11 cellular contexts compared by ENCODE assay signal in genomic region chr9:36204906-36205547, GRCh38. TPM values are rescaled to one million over a fixed set of nuclear protein-coding genes. Genes with fewer than 3 reads are reported as not detected.
DNase-seq lines count a peak whose midpoint lies in the region; ATAC-seq and TF ChIP-seq lines count a peak whose summit lies in the region.
"Had no signal": no experiment of that assay in that cellular context is flagged by ENCODE, and none has a peak within 500 bp of the region (broad histone marks: within the 10 kb centered on the region; RNA-seq: fewer than 3 reads in every experiment).

No MANE protein-coding gene starts in this region.

- peaks cover 38% of the 10 kb centered on the region for H3K4me1 Mint-ChIP-seq in activated naive CD8-positive, alpha-beta T cell (ENCODE audit: low read depth)
- peaks cover 39% of the 10 kb centered on the region for H3K4me1 Mint-ChIP-seq in activated naive CD8-positive, alpha-beta T cell treated with anti-CD3 and anti-CD28 coated beads for 36 hours

- H3K27me3 ChIP-seq in upper lobe of right lung (no peaks in the 10 kb centered on the region), spleen (replicated peaks in 1 of 7) (no peaks in the 10 kb centered on the region)

- TF ChIP-seq CTCF in astrocyte of the cerebellum (IDR thresholded peaks at IDR 0.05; ENCODE audit: low read depth, low read length, missing control alignments), result peak; percentile 36
- TF ChIP-seq CTCF in upper lobe of right lung (IDR thresholded peaks at IDR 0.05), result no peak
- TF ChIP-seq CTCF in spleen (IDR thresholded peaks at IDR 0.05 in 8 of 11, conservative IDR thresholded peaks at IDR 0.05 in 3 of 11), result no peak

- no peaks in the 10 kb centered on the region for H3K27me3 Mint-ChIP-seq in activated naive CD8-positive, alpha-beta T cell
- no peaks in the 10 kb centered on the region for H3K27me3 Mint-ChIP-seq in activated naive CD8-positive, alpha-beta T cell treated with anti-CD3 and anti-CD28 coated beads for 36 hours
- H3K27me3 Mint-ChIP-seq: activated naive CD8-positive, alpha-beta T cell treated with anti-CD3 and anti-CD28 coated beads, Interleukin-2, amount 50 U/mL, for 24 hours had no signal

- peak; percentile 30 for ATAC-seq in upper lobe of right lung
- ATAC-seq in GM21786 (IDR thresholded peaks at IDR 0.05; ENCODE audit: unreplicated experiment), result no peak
- ATAC-seq: activated naive CD8-positive, alpha-beta T cell treated with anti-CD3 and anti-CD28 coated beads, Interleukin-2, amount 50 U/mL, for 24 hours had no signal

- H3K9me3 ChIP-seq in upper lobe of right lung, result no peaks in the 10 kb centered on the region
- no peaks in the 10 kb centered on the region for H3K9me3 ChIP-seq in spleen

- H3K4me3 ChIP-seq in astrocyte of the cerebellum (ENCODE audit: low read depth, low read length), result no peak overlapping the region
- H3K4me3 ChIP-seq in upper lobe of right lung, result no peak overlapping the region
- no peak overlapping the region for H3K4me3 ChIP-seq in spleen

- H3K27ac ChIP-seq in upper lobe of right lung, result no peak overlapping the region
- no peak overlapping the region for H3K27ac ChIP-seq in spleen
- H3K27ac ChIP-seq: C4-2B had no signal

- no peak for DNase-seq in activated naive CD8-positive, alpha-beta T cell treated with anti-CD3 and anti-CD28 coated beads for 36 hours
- DNase-seq in astrocyte of the cerebellum (ENCODE audit: low read depth), result no peak
- peak; percentile 17 for DNase-seq in iPS DF 19.7 (ENCODE audit: low read depth, low spot score)
- no peak for DNase-seq in upper lobe of right lung
- no peak for DNase-seq in spleen
- DNase-seq in NCI-H2171 (lab: John Stamatoyannopoulos, UW), result no peak
- DNase-seq: activated CD4-positive, CD25-positive, alpha-beta regulatory T cell; activated naive CD8-positive, alpha-beta T cell treated with anti-CD3 and anti-CD28 coated beads, Interleukin-2, amount 50 U/mL, for 24 hours had no signal

- no peak overlapping the region for H3K4me3 Mint-ChIP-seq in activated naive CD8-positive, alpha-beta T cell
- no peak overlapping the region for H3K4me3 Mint-ChIP-seq in activated naive CD8-positive, alpha-beta T cell treated with anti-CD3 and anti-CD28 coated beads for 36 hours
- H3K4me3 Mint-ChIP-seq: activated naive CD8-positive, alpha-beta T cell treated with anti-CD3 and anti-CD28 coated beads, Interleukin-2, amount 50 U/mL, for 24 hours had no signal

- TF ChIP-seq POLR2A in spleen (IDR thresholded peaks at IDR 0.05), result no peak

- peaks cover 3% of the 10 kb centered on the region for H3K36me3 Mint-ChIP-seq in activated naive CD8-positive, alpha-beta T cell
- H3K36me3 Mint-ChIP-seq in activated naive CD8-positive, alpha-beta T cell treated with anti-CD3 and anti-CD28 coated beads for 36 hours, result peaks cover 36% of the 10 kb centered on the region

- 81 to 90% (median 83%) methylated on average over 11 of the region's 11 CpGs for WGBS in spleen, 5 donors

- H3K9me3 Mint-ChIP-seq in activated naive CD8-positive, alpha-beta T cell (ENCODE audit: low read depth), result no peaks in the 10 kb centered on the region
- H3K9me3 Mint-ChIP-seq in activated naive CD8-positive, alpha-beta T cell treated with anti-CD3 and anti-CD28 coated beads for 36 hours, result no peaks in the 10 kb centered on the region
- H3K9me3 Mint-ChIP-seq: activated naive CD8-positive, alpha-beta T cell treated with anti-CD3 and anti-CD28 coated beads, Interleukin-2, amount 50 U/mL, for 24 hours had no signal

- peak overlapping the region; percentile 34 for H3K27ac Mint-ChIP-seq in activated naive CD8-positive, alpha-beta T cell
- H3K27ac Mint-ChIP-seq in activated naive CD8-positive, alpha-beta T cell treated with anti-CD3 and anti-CD28 coated beads for 36 hours, result no peak overlapping the region
- H3K27ac Mint-ChIP-seq: activated naive CD8-positive, alpha-beta T cell treated with anti-CD3 and anti-CD28 coated beads, Interleukin-2, amount 50 U/mL, for 24 hours had no signal

- intact Hi-C loops in upper lobe of right lung (cut with DNase I), result no loop called here
- intact Hi-C loops in spleen (cut with DNase I; ENCODE audit: low total_unique reads), result no loop called here

- H3K36me3 ChIP-seq in upper lobe of right lung (peaks cover 99% of the 10 kb centered on the region), spleen (peaks cover 0 to 100% (median 96%) of the 10 kb centered on the region in 6 donors)

- in situ Hi-C loops in astrocyte of the cerebellum (cut with HindIII; ENCODE audit: low sequenced_read_pairs), result no loop called here

- peaks cover 25% of the 10 kb centered on the region for H3K4me1 ChIP-seq in upper lobe of right lung
- H3K4me1 ChIP-seq in spleen, result peaks cover 6 to 43% (median 27%) of the 10 kb centered on the region in 6 donors

RNA-seq across cellular contexts. Expression of gene CLTA, which starts 14.3 kb away (rescaled TPM):
- 100 to 1,000 TPM; 165 to 166 TPM for total RNA-seq in activated naive CD8-positive, alpha-beta T cell treated with anti-CD3 and anti-CD28 coated beads for 36 hours
- total RNA-seq in upper lobe of right lung (163 TPM), spleen (100 to 1,000 TPM; 122 to 166 (median 140) TPM)
- 100 to 1,000 TPM in 2 of 3 donors, 10 to 100 TPM in 1; 92.0 to 176 (median 133) TPM for polyA plus RNA-seq in spleen

RNA-seq across cellular contexts. Expression of gene CCIN, which starts 35.8 kb away (rescaled TPM):
- total RNA-seq in activated naive CD8-positive, alpha-beta T cell treated with anti-CD3 and anti-CD28 coated beads for 36 hours, result not detected
- not detected for total RNA-seq in upper lobe of right lung
- 1 to 10 TPM in 1 of 7 donors, under 1 TPM in 3, not detected in 3; 0.13 to 1.0 (median 0.46) TPM for total RNA-seq in spleen
- polyA plus RNA-seq in spleen, result under 1 TPM; 0.03 to 0.09 (median 0.03) TPM

RNA-seq across cellular contexts. Expression of gene GNE, which starts 53.2 kb away (rescaled TPM):
- total RNA-seq in activated naive CD8-positive, alpha-beta T cell treated with anti-CD3 and anti-CD28 coated beads for 36 hours, result 10 to 100 TPM; 12.6 to 13.3 TPM
- total RNA-seq in upper lobe of right lung (13.7 TPM), spleen (10 to 100 TPM; 11.9 to 24.6 (median 16.7) TPM)
- polyA plus RNA-seq in spleen, result 1 to 10 TPM; 3.6 to 6.9 (median 4.2) TPM
